In the genomic region with DNA sequence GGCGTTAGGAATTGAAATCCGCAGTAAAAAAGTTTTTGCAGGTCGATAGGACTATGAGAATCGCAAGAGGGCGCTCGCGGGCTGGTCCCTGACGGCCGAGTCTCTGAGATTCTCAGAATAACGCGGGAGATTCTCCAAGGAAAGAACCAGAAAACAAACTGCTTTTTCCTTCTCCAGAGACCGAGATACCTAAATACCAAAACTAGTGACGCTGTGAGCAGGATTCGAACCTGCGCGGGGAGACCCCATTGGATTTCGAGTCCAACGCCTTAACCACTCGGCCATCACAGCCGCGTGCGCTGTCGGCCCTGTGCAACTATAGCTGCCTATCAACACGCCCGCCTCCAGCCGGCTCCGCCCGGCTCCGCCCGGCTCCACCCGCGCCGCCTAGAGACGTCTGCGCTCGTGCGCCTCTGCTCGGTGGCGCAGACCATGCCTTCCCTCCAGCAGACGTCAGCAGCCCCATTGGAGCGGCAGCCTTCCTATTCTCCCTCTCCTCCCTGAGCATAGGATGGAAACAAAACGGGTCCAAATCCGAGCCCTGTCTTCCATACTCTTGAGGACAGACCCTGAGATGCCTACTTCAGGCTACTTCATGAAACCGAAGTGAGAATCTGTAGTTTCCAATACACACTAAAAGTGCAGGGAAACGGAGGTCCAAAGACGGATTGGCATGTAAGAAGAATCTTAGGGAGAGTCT, we compare ENCODE assay signal across 8 cellular contexts. TPM values are rescaled to one million over a fixed set of nuclear protein-coding genes. Genes with fewer than 3 reads are reported as not detected.
A peak's percentile ranks its signal among the peaks of the same experiment; 100 is the strongest.
DNase-seq lines count a peak whose midpoint lies in the region; ATAC-seq and TF ChIP-seq lines count a peak whose summit lies in the region.

No MANE protein-coding gene starts in this region.

- H3K9me3 ChIP-seq in liver (ENCODE audit: control insufficient read depth in 4 of 4, low read length in 3 of 4), result no peaks in the 10 kb centered on the region

- peaks cover 0 to 9% (median 0%) of the 10 kb centered on the region in 4 donors for H3K4me1 ChIP-seq in liver (ENCODE audit: control insufficient read depth in 4 of 4, insufficient read depth in 4 of 4, low read length in 3 of 4)

- no peaks in the 10 kb centered on the region for H3K27me3 ChIP-seq in liver (ENCODE audit: control insufficient read depth in 4 of 4, insufficient read depth in 4 of 4, low read length in 3 of 4)

- ATAC-seq in GM19328 (IDR thresholded peaks at IDR 0.05; ENCODE audit: unreplicated experiment), result peak; percentile 83
- ATAC-seq in HG03469 (IDR thresholded peaks at IDR 0.05; ENCODE audit: unreplicated experiment), result peak; percentile 46

- peak; percentile 39 to 96 (median 90) for DNase-seq in C1 segment of cervical spinal cord (lab: John Stamatoyannopoulos, UW)
- DNase-seq in NCI-H526 treated with DMSO at 0.1 percent for 48 hours (lab: John Stamatoyannopoulos, UW), result peak; percentile 95
- DNase-seq in activated CD4-positive, alpha-beta T cell treated with anti-CD3 and anti-CD28 coated beads, Interleukin-2, amount 50 U/mL, for 1 hour, result peak; percentile 91
- peak; percentile 97 for DNase-seq in dermis blood vessel endothelial cell
- DNase-seq in stimulated activated CD4-positive, alpha-beta T cell treated with anti-CD3 and anti-CD28 coated beads, Interleukin-4, amount 100 ng/mL, for 1 hour, result peak; percentile 96

- 13% methylated on average over 46 of the region's 46 CpGs for WGBS in liver

- peak overlapping the region; percentile 66 to 68 for H3K27ac ChIP-seq in liver (ENCODE audit: low read depth in 1 of 2, low read length in 2 of 2)

- H3K4me3 ChIP-seq in liver (ENCODE audit: low read depth in 1 of 3, low read length in 3 of 3), result no peak overlapping the region

- peaks cover 14 to 38% (median 37%) of the 10 kb centered on the region in 4 donors for H3K36me3 ChIP-seq in liver (ENCODE audit: control insufficient read depth in 4 of 4, insufficient read depth in 3 of 4, low read depth in 1 of 4, low read length in 3 of 4)

- peak overlapping the region in 1 of 2 donors; percentile 55 for H3K9ac ChIP-seq in liver (ENCODE audit: low read depth in 1 of 2, low read length in 2 of 2)

- TF ChIP-seq RAD21 in liver (IDR thresholded peaks at IDR 0.05), result peak; percentile 76 to 87

- TF ChIP-seq CTCF in liver (IDR thresholded peaks at IDR 0.05; ENCODE audit: low read depth, low read length, missing input control), result peak; percentile 90

TF ChIP-seq in liver, 16 proteins besides CTCF, POLR2A, EP300 and RAD21:
- TF ChIP-seq TAF1 (conservative IDR thresholded peaks at IDR 0.05), result no peak
- peak; percentile 67 for TF ChIP-seq YY1 (IDR thresholded peaks at IDR 0.05)
- TF ChIP-seq NR2F2 (IDR thresholded peaks at IDR 0.05), result peak; percentile 43
- TF ChIP-seq FOXA2 (IDR thresholded peaks at IDR 0.05), result no peak
- TF ChIP-seq, protein P1, sequence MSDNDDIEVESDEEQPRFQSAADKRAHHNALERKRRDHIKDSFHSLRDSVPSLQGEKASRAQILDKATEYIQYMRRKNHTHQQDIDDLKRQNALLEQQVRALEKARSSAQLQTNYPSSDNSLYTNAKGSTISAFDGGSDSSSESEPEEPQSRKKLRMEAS (IDR thresholded peaks at IDR 0.05), result peak; percentile 74
- TF ChIP-seq FOXA1 (IDR thresholded peaks at IDR 0.05), result peak; percentile 51
- peak; percentile 47 for TF ChIP-seq REST (IDR thresholded peaks at IDR 0.05)
- no peak for TF ChIP-seq EGR1 (IDR thresholded peaks at IDR 0.05; ENCODE audit: low read depth in 2 of 2)
- peak; percentile 17 to 43 for TF ChIP-seq HNF4A (conservative IDR thresholded peaks at IDR 0.05)
- TF ChIP-seq HNF4G (IDR thresholded peaks at IDR 0.05), result no peak
- TF ChIP-seq GABPA (IDR thresholded peaks at IDR 0.05 in 1 of 2, conservative IDR thresholded peaks at IDR 0.05 in 1 of 2), result peak in 1 of 2 donors; percentile 23
- TF ChIP-seq ATF3 (IDR thresholded peaks at IDR 0.05), result peak; percentile 78
- TF ChIP-seq RXRA (IDR thresholded peaks at IDR 0.05), result peak; percentile 17 to 49
- TF ChIP-seq JUND (IDR thresholded peaks at IDR 0.05), result peak; percentile 59 to 74
- peak; percentile 35 for TF ChIP-seq SP1 (IDR thresholded peaks at IDR 0.05)
- peak; percentile 97 for TF ChIP-seq ZBTB33 (IDR thresholded peaks at IDR 0.05)

RNA-seq across cellular contexts. Expression of gene PER1, which starts 13.4 kb away (rescaled TPM):
- total RNA-seq in dermis blood vessel endothelial cell (7.7 and 18.7 TPM in 2 replicates), liver (10 to 100 TPM; 10.1 to 71.6 TPM)
- 10 to 100 TPM; 24.9 to 34.6 TPM for polyA plus RNA-seq in liver

RNA-seq across cellular contexts. Expression of gene HES7, which starts 14.9 kb away (rescaled TPM):
- total RNA-seq in dermis blood vessel endothelial cell (0.09 TPM in 1 of 2 replicates, not detected in the other), liver (not detected)
- polyA plus RNA-seq in liver, result not detected

RNA-seq across cellular contexts. Expression of gene ALOXE3, which starts 20.5 kb away (rescaled TPM):
- 0.05 TPM in 1 of 2 replicates, not detected in the other for total RNA-seq in dermis blood vessel endothelial cell
- total RNA-seq in liver, result not detected
- not detected for polyA plus RNA-seq in liver

RNA-seq across cellular contexts. Expression of gene VAMP2, which starts 23.9 kb away (rescaled TPM):
- total RNA-seq in dermis blood vessel endothelial cell (4.4 and 5.2 TPM in 2 replicates), liver (1 to 10 TPM; 4.2 to 9.0 TPM)
- polyA plus RNA-seq in liver, result 10 to 100 TPM; 11.4 to 25.9 TPM

RNA-seq across cellular contexts. Expression of gene TMEM107, which starts 37.4 kb away (rescaled TPM):
- total RNA-seq in dermis blood vessel endothelial cell (13.0 and 17.5 TPM in 2 replicates), liver (1 to 10 TPM; 4.5 to 8.4 TPM)
- polyA plus RNA-seq in liver, result 1 to 10 TPM; 3.0 to 3.9 TPM
